ENCODE assay signal across 1 cellular context in the genomic region with DNA sequence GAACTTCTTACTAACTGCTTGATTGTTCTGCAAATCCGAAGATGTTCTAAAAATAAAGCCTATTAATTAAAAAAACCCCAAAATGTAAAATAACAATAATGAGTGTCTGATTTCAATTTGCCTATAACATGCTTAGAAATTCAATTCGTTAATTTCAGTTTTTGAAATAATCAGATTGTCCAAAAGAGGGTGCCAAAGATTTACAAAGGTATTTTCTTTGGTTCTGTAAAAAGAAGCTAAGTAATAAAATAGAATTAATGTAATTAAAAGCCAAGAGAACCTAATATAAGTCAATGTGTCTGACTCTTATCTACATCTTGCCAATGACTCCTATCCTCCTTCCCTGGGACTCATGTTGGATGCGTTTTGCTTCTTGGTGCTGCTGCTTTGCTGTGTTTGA.
TF ChIP-seq lines count a peak whose summit lies in the region.

No MANE protein-coding gene starts in this region.

TF ChIP-seq in GM12878, 131 proteins besides CTCF, POLR2A, EP300 and RAD21 (continued from another document):
- no peak for TF ChIP-seq SMAD1 (IDR thresholded peaks at IDR 0.05; ENCODE audit: low read depth, partially characterized antibody)
- TF ChIP-seq, protein P1, sequence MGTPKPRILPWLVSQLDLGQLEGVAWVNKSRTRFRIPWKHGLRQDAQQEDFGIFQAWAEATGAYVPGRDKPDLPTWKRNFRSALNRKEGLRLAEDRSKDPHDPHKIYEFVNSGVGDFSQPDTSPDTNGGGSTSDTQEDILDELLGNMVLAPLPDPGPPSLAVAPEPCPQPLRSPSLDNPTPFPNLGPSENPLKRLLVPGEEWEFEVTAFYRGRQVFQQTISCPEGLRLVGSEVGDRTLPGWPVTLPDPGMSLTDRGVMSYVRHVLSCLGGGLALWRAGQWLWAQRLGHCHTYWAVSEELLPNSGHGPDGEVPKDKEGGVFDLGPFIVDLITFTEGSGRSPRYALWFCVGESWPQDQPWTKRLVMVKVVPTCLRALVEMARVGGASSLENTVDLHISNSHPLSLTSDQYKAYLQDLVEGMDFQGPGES (IDR thresholded peaks at IDR 0.05) = no peak
- TF ChIP-seq SMARCA5 (IDR thresholded peaks at IDR 0.05) = no peak
